ENCODE assay signal across 11 cellular contexts in the genomic region with DNA sequence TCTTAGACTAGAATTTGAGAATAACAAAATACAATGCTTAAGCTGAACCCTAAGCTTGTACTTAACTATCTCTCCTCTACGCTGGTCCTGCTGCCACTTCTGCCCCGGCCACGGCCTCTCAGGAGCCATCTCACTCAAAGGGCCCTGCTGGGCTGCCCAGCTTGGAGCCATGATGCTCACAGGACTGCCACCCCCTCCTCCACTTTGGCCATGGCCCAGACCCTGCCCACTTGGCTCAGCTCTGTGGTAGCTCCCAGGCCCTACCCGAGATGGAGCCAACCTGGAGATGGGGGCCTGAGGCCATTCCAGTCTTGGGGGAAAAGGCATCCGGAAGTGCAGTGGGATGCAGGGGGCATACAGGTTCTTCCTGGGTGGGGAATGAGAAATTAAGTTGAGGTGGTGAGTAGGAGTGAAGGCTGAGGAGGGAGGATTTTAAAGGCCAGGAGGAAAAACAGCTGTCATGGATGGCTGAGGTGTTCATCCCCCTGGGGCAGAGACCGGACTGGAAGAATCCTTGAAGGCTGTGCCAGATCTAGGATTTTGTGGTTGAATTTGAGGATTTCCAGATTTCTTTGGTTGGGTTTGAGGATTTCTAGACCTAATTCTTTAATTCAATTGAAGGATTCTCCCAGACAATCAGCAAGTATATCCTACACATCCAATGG. TPM values are rescaled to one million over a fixed set of nuclear protein-coding genes. Genes with fewer than 3 reads are reported as not detected.
DNase-seq lines count a peak whose midpoint lies in the region; ATAC-seq and TF ChIP-seq lines count a peak whose summit lies in the region.
"Had no signal": no experiment of that assay in that cellular context is flagged by ENCODE, and none has a peak within 500 bp of the region (broad histone marks: within the 10 kb centered on the region; RNA-seq: fewer than 3 reads in every experiment).

No MANE protein-coding gene starts in this region.

- H4K8ac ChIP-seq in mesendoderm (ENCODE audit: low read depth, low read length): no peak overlapping the region

- H3K27ac ChIP-seq in OCI-LY7 (ENCODE audit: low read depth, low read length, poor library complexity, severe bottlenecking): peak overlapping the region; percentile 99
- H3K27ac ChIP-seq in mesendoderm (ENCODE audit: low read depth, low read length): no peak overlapping the region
- H3K27ac ChIP-seq: hepatocyte had no signal

- peak overlapping the region; percentile 78 for H3K4me3 Mint-ChIP-seq in activated CD8-positive, alpha-beta memory T cell treated with anti-CD3 and anti-CD28 coated beads, Interleukin-2, amount 10 ng/mL, durations not matched to agents 7 days and 5 days
- peak overlapping the region; percentile 94 for H3K4me3 Mint-ChIP-seq in stimulated activated naive CD8-positive, alpha-beta T cell treated with anti-CD3 and anti-CD28 coated beads, Interleukin-15, Interleukin-2, amounts not matched to agents 100 ng/mL and 50 ng/mL, for 24 hours
- H3K4me3 Mint-ChIP-seq in Caco-2 (ENCODE audit: unreplicated experiment): no peak overlapping the region

- no peak overlapping the region for H3K4ac ChIP-seq in mesendoderm (ENCODE audit: low read depth, low read length)

- no peak overlapping the region for H2BK5ac ChIP-seq in mesendoderm (ENCODE audit: low read length)

- intact Hi-C loops in OCI-LY7 (cut with micrococcal nuclease; ENCODE audit: unreplicated experiment): loop anchor here (1.0 to 10.0 kb wide), 2 partner anchors 11 to 394 kb away; partner anchors contain the start of gene RAB33A
- intact Hi-C loops in left ventricle myocardium superior (cut with micrococcal nuclease): no loop called here
- intact Hi-C loops in Caco-2 (cut with micrococcal nuclease; ENCODE audit: unreplicated experiment): no loop called here

- no peaks in the 10 kb centered on the region for H3K27me3 Mint-ChIP-seq in activated CD8-positive, alpha-beta memory T cell treated with anti-CD3 and anti-CD28 coated beads, Interleukin-2, amount 10 ng/mL, durations not matched to agents 7 days and 5 days
- H3K27me3 Mint-ChIP-seq in stimulated activated naive CD8-positive, alpha-beta T cell treated with anti-CD3 and anti-CD28 coated beads, Interleukin-15, Interleukin-2, amounts not matched to agents 100 ng/mL and 50 ng/mL, for 24 hours: no peaks in the 10 kb centered on the region
- no peaks in the 10 kb centered on the region for H3K27me3 Mint-ChIP-seq in Caco-2 (ENCODE audit: insufficient read depth, unreplicated experiment)

- peak overlapping the region; percentile 93 for H3K27ac Mint-ChIP-seq in activated CD8-positive, alpha-beta memory T cell treated with anti-CD3 and anti-CD28 coated beads, Interleukin-2, amount 10 ng/mL, durations not matched to agents 7 days and 5 days
- H3K27ac Mint-ChIP-seq in stimulated activated naive CD8-positive, alpha-beta T cell treated with anti-CD3 and anti-CD28 coated beads, Interleukin-15, Interleukin-2, amounts not matched to agents 100 ng/mL and 50 ng/mL, for 24 hours: peak overlapping the region; percentile 97
- H3K27ac Mint-ChIP-seq in Caco-2 (ENCODE audit: unreplicated experiment): no peak overlapping the region

- H3K4me3 ChIP-seq in OCI-LY7 (ENCODE audit: low read depth, low read length, poor library complexity, severe bottlenecking) (peak overlapping the region; percentile 99), Caco-2 (ENCODE audit: low read depth, low read length) (no peak overlapping the region), mesendoderm (ENCODE audit: low read length) (no peak overlapping the region)
- H3K4me3 ChIP-seq: hepatocyte had no signal

- no peak for DNase-seq in activated CD8-positive, alpha-beta memory T cell treated with anti-CD3 and anti-CD28 coated beads, Interleukin-2, amount 10 ng/mL, durations not matched to agents 7 days and 5 days
- no peak for DNase-seq in activated CD8-positive, alpha-beta memory T cell treated with anti-CD3 and anti-CD28 coated beads, Interleukin-2, amount 50 U/mL, for 4 hours
- DNase-seq in OCI-LY7 (ENCODE audit: low spot score) (no peak), left ventricle myocardium superior (peak; percentile 32), AG20443 (ENCODE audit: low spot score) (no peak), Caco-2 (no peak), mesendoderm (no peak)
- DNase-seq: NCI-H1436 treated with DMSO at 0.1 percent for 48 hours had no signal

- WGBS in mesendoderm (ENCODE audit: extremely low coverage, insufficient coverage, low lambda C conversion rate): no CpG with 5 or more reads among the region's 6 CpGs

- H3K27me3 ChIP-seq in Caco-2 (replicated peaks; ENCODE audit: control insufficient read depth, insufficient read depth, low read length): no peaks in the 10 kb centered on the region
- H3K27me3 ChIP-seq in mesendoderm (ENCODE audit: insufficient read depth, low read length, poor library complexity): no peaks in the 10 kb centered on the region
- H3K27me3 ChIP-seq: hepatocyte had no signal

- H3K9ac ChIP-seq in mesendoderm (ENCODE audit: low read length): no peak overlapping the region

- H3K36me3 Mint-ChIP-seq in activated CD8-positive, alpha-beta memory T cell treated with anti-CD3 and anti-CD28 coated beads, Interleukin-2, amount 10 ng/mL, durations not matched to agents 7 days and 5 days: peaks cover 56% of the 10 kb centered on the region
- peaks cover 36% of the 10 kb centered on the region for H3K36me3 Mint-ChIP-seq in stimulated activated naive CD8-positive, alpha-beta T cell treated with anti-CD3 and anti-CD28 coated beads, Interleukin-15, Interleukin-2, amounts not matched to agents 100 ng/mL and 50 ng/mL, for 24 hours (ENCODE audit: low read depth)
- no peaks in the 10 kb centered on the region for H3K36me3 Mint-ChIP-seq in Caco-2 (ENCODE audit: insufficient read depth, unreplicated experiment)

- no peak overlapping the region for H2AK5ac ChIP-seq in mesendoderm (ENCODE audit: low read length)

- no peak overlapping the region for H3K23ac ChIP-seq in mesendoderm (ENCODE audit: low read length)

- peaks cover 58% of the 10 kb centered on the region for H3K4me1 Mint-ChIP-seq in activated CD8-positive, alpha-beta memory T cell treated with anti-CD3 and anti-CD28 coated beads, Interleukin-2, amount 10 ng/mL, durations not matched to agents 7 days and 5 days
- peaks cover 61% of the 10 kb centered on the region for H3K4me1 Mint-ChIP-seq in stimulated activated naive CD8-positive, alpha-beta T cell treated with anti-CD3 and anti-CD28 coated beads, Interleukin-15, Interleukin-2, amounts not matched to agents 100 ng/mL and 50 ng/mL, for 24 hours (ENCODE audit: low read depth)
- H3K4me1 Mint-ChIP-seq in Caco-2 (ENCODE audit: low read depth, unreplicated experiment): no peaks in the 10 kb centered on the region

- CTCF ChIA-PET in activated CD8-positive, alpha-beta memory T cell treated with anti-CD3 and anti-CD28 coated beads, Interleukin-2, amount 10 ng/mL, durations not matched to agents 7 days and 5 days (lab: Charles Lee): interaction anchor here (0.9 to 6.5 kb wide), 9 partner anchors 9 to 145 kb away, joined by 3 to 66 read pairs (median 6); no protein-coding TSS in a partner anchor
- CTCF ChIA-PET in OCI-LY7 (lab: Charles Lee; ENCODE audit: unreplicated experiment): interaction anchor here (0.6 to 1.4 kb wide), 4 partner anchors 8 to 359 kb away, joined by 3 to 9 read pairs (median 4); no protein-coding TSS in a partner anchor
- CTCF ChIA-PET in Caco-2 (lab: Charles Lee): interaction anchor here (0.6 kb wide), 1 partner anchor 101 kb away, joined by 6 read pairs; no protein-coding TSS in a partner anchor

- H4K20me1 ChIP-seq in OCI-LY7 (ENCODE audit: insufficient read depth, low read length): peaks cover 21% of the 10 kb centered on the region

- H2AFZ ChIP-seq in OCI-LY7 (ENCODE audit: low read length): no peak overlapping the region
- H2AFZ ChIP-seq: hepatocyte had no signal

- H3K4me1 ChIP-seq in OCI-LY7 (ENCODE audit: insufficient read depth, low read length, poor library complexity, severe bottlenecking) (peaks cover 68% of the 10 kb centered on the region), Caco-2 (no peaks in the 10 kb centered on the region), mesendoderm (ENCODE audit: control insufficient read depth, low read depth, low read length) (no peaks in the 10 kb centered on the region)

- no peaks in the 10 kb centered on the region for H3K9me3 ChIP-seq in OCI-LY7 (ENCODE audit: low read length)
- H3K9me3 ChIP-seq in Caco-2: no peaks in the 10 kb centered on the region

- H3K36me3 ChIP-seq in OCI-LY7 (ENCODE audit: insufficient read depth, low read length): peaks cover 53% of the 10 kb centered on the region
- no peaks in the 10 kb centered on the region for H3K36me3 ChIP-seq in Caco-2 (ENCODE audit: control insufficient read depth, insufficient read depth, low read length)
- no peaks in the 10 kb centered on the region for H3K36me3 ChIP-seq in mesendoderm (ENCODE audit: control insufficient read depth, insufficient read depth, low read length)

- H2BK120ac ChIP-seq in mesendoderm (ENCODE audit: low read depth, low read length): no peak overlapping the region

- H3K18ac ChIP-seq in mesendoderm (ENCODE audit: low read length): no peak overlapping the region

- H3K4me2 ChIP-seq in OCI-LY7 (ENCODE audit: low read length) (peak overlapping the region; percentile 96), mesendoderm (ENCODE audit: low read length) (no peak overlapping the region)
- H3K4me2 ChIP-seq: hepatocyte had no signal

- no peak for TF ChIP-seq CTCF in OCI-LY7 (conservative IDR thresholded peaks at IDR 0.05; ENCODE audit: low read length)
- no peak for TF ChIP-seq CTCF in Caco-2 (IDR thresholded peaks at IDR 0.05; ENCODE audit: insufficient read depth in 1 of 2, low read depth in 1 of 2, low read length in 1 of 2, severe bottlenecking in 1 of 2, unreplicated experiment in 1 of 2)

- H2BK15ac ChIP-seq in mesendoderm (replicated peaks; ENCODE audit: low read depth): no peak overlapping the region

- no peak for ATAC-seq in activated CD8-positive, alpha-beta memory T cell treated with anti-CD3 and anti-CD28 coated beads, Interleukin-2, amount 10 ng/mL, durations not matched to agents 7 days and 5 days
- no peak for ATAC-seq in left ventricle myocardium superior

- BruUV-seq in OCI-LY7 (replicated peaks; lab: Mats Ljungman, UMichigan) (TSS peak; percentile 93), Caco-2 (replicated peaks; lab: Mats Ljungman, UMichigan) (no TSS peak)

- POLR2A ChIA-PET in OCI-LY7 (lab: Charles Lee) (interaction anchor here (0.6 to 6.9 kb wide), 5 partner anchors 11 to 24 kb away, joined by 3 to 126 read pairs (median 7); no protein-coding TSS in a partner anchor), Caco-2 (lab: Charles Lee) (no interaction called here)

- H3K79me2 ChIP-seq in OCI-LY7 (ENCODE audit: insufficient read depth, low read depth, low read length): peaks cover 70% of the 10 kb centered on the region
- no peaks in the 10 kb centered on the region for H3K79me2 ChIP-seq in mesendoderm (ENCODE audit: control insufficient read depth, insufficient read depth, low read length)
- H3K79me2 ChIP-seq: hepatocyte had no signal

- no peaks in the 10 kb centered on the region for H3K9me2 ChIP-seq in OCI-LY7 (ENCODE audit: insufficient read depth, low read length)

- no peak overlapping the region for H4K5ac ChIP-seq in mesendoderm (ENCODE audit: low read length)

- no peaks in the 10 kb centered on the region for H3K79me1 ChIP-seq in mesendoderm (ENCODE audit: low read length)

- no peaks in the 10 kb centered on the region for H3K9me3 Mint-ChIP-seq in activated CD8-positive, alpha-beta memory T cell treated with anti-CD3 and anti-CD28 coated beads, Interleukin-2, amount 10 ng/mL, durations not matched to agents 7 days and 5 days (ENCODE audit: low read depth)
- H3K9me3 Mint-ChIP-seq in stimulated activated naive CD8-positive, alpha-beta T cell treated with anti-CD3 and anti-CD28 coated beads, Interleukin-15, Interleukin-2, amounts not matched to agents 100 ng/mL and 50 ng/mL, for 24 hours: no peaks in the 10 kb centered on the region
- H3K9me3 Mint-ChIP-seq in Caco-2 (ENCODE audit: unreplicated experiment): no peaks in the 10 kb centered on the region

- no peak overlapping the region for H3K56ac ChIP-seq in mesendoderm (ENCODE audit: low read length)

RNA-seq across cellular contexts. Expression of gene SASH3, which starts 0.8 kb away (rescaled TPM):
- total RNA-seq in activated CD8-positive, alpha-beta memory T cell treated with anti-CD3 and anti-CD28 coated beads, Interleukin-2, amount 10 ng/mL, durations not matched to agents 7 days and 5 days: 100 to 1,000 TPM; 231 to 248 TPM
- total RNA-seq in OCI-LY7 (2014; rRNA removed; shearing (Covaris generic)): 163 and 194 TPM in 2 replicates
- total RNA-seq in OCI-LY7 (2022) (150 and 157 TPM in 2 replicates), left ventricle myocardium superior (1.8 TPM), Caco-2 (2022) (not detected in 2 replicates)
- not detected for polyA plus RNA-seq in mesendoderm (2013, experiment 1 of 2)
- polyA plus RNA-seq in mesendoderm (2013, experiment 2 of 2): not detected
- total RNA-seq: myocyte had no signal

RNA-seq across cellular contexts. Expression of gene XPNPEP2, which starts 41.8 kb away (rescaled TPM):
- 1 to 10 TPM; 1.0 to 1.2 TPM for total RNA-seq in activated CD8-positive, alpha-beta memory T cell treated with anti-CD3 and anti-CD28 coated beads, Interleukin-2, amount 10 ng/mL, durations not matched to agents 7 days and 5 days
- not detected in 2 replicates for total RNA-seq in OCI-LY7 (2014; rRNA removed; shearing (Covaris generic))
- total RNA-seq in OCI-LY7 (2022) (not detected in 2 replicates), left ventricle myocardium superior (0.92 TPM), Caco-2 (2022) (0.32 TPM in 2 replicates)
- 0.22 TPM for polyA plus RNA-seq in mesendoderm (2013, experiment 1 of 2)
- polyA plus RNA-seq in mesendoderm (2013, experiment 2 of 2): 0.10 TPM
- total RNA-seq: myocyte had no signal

Comparison
In these comparisons a context has a peak if more than half of its experiments do, and no peak if none do; other contexts are left out.
1. RNA of gene SASH3, which starts 0.8 kb away (total RNA-seq): 231 to 248 TPM in activated CD8-positive, alpha-beta memory T cell treated with anti-CD3 and anti-CD28 coated beads, Interleukin-2, amount 10 ng/mL, durations not matched to agents 7 days and 5 days and 150 to 194 TPM in OCI-LY7; 1.8 TPM in left ventricle myocardium superior (single experiment) and not detected in Caco-2; every median in the first group is over 10 times any median in the second.